27 cellular contexts compared by ENCODE assay signal in genomic region chr11:113647856-113648255, GRCh38. TPM values are rescaled to one million over a fixed set of nuclear protein-coding genes. Genes with fewer than 3 reads are reported as not detected.
"Had no signal": no experiment of that assay in that cellular context is flagged by ENCODE, and none has a peak within 500 bp of the region (broad histone marks: within the 10 kb centered on the region; RNA-seq: fewer than 3 reads in every experiment).

No MANE protein-coding gene starts in this region.

- H3K27me3 Mint-ChIP-seq: activated naive CD8-positive, alpha-beta T cell treated with anti-CD3 and anti-CD28 coated beads for 36 hours had no signal

- H3K9me3 Mint-ChIP-seq: activated naive CD4-positive, alpha-beta T cell treated with anti-CD3 and anti-CD28 coated beads for 36 hours had no signal

- ATAC-seq: activated CD4-positive, alpha-beta T cell treated with anti-CD3 and anti-CD28 coated beads for 36 hours; activated CD8-positive, alpha-beta T cell treated with anti-CD3 and anti-CD28 coated beads, Interleukin-2, amount 10 ng/mL, durations not matched to agents 7 days and 5 days; left lung; naive thymus-derived CD8-positive, alpha-beta T cell; pancreas; sciatic nerve; stimulated activated naive B cell treated with anti-CD40 and anti-IgM and Interleukin-4, amounts not matched to agents 10 μg/mL and 1 μg/mL and 100 μg/mL, for 72 hours had no signal

- H3K4me1 Mint-ChIP-seq: activated CD4-positive, alpha-beta T cell treated with anti-CD3 and anti-CD28 coated beads for 36 hours; activated naive CD8-positive, alpha-beta T cell treated with anti-CD3 and anti-CD28 coated beads for 36 hours; naive thymus-derived CD8-positive, alpha-beta T cell; neural crest cell; stimulated activated naive B cell treated with anti-CD40 and anti-IgM and Interleukin-4, amounts not matched to agents 10 μg/mL and 1 μg/mL and 100 μg/mL, for 72 hours had no signal

- H3K36me3 Mint-ChIP-seq: activated CD8-positive, alpha-beta memory T cell treated with anti-CD3 and anti-CD28 coated beads, Interleukin-2, amount 10 ng/mL, durations not matched to agents 7 days and 5 days; activated naive CD8-positive, alpha-beta T cell treated with anti-CD3 and anti-CD28 coated beads for 36 hours; naive thymus-derived CD8-positive, alpha-beta T cell; stimulated activated naive B cell treated with anti-CD40 and anti-IgM and Interleukin-4, amounts not matched to agents 10 μg/mL and 1 μg/mL and 100 μg/mL, for 72 hours had no signal

- H3K27ac Mint-ChIP-seq: activated CD4-positive, alpha-beta T cell treated with anti-CD3 and anti-CD28 coated beads for 36 hours; activated CD8-positive, alpha-beta memory T cell treated with anti-CD3 and anti-CD28 coated beads, Interleukin-2, amount 10 ng/mL, durations not matched to agents 7 days and 5 days; activated CD8-positive, alpha-beta T cell treated with anti-CD3 and anti-CD28 coated beads, Interleukin-2, amount 10 ng/mL, durations not matched to agents 7 days and 5 days; activated naive CD4-positive, alpha-beta T cell treated with anti-CD3 and anti-CD28 coated beads for 36 hours; activated naive CD8-positive, alpha-beta T cell treated with anti-CD3 and anti-CD28 coated beads for 36 hours; activated T-cell treated with anti-CD3 and anti-CD28 coated beads, Interleukin-2, amount 50 U/mL, for 72 hours; dendritic cell treated with granulocyte-macrophage colony-stimulating factor and Interleukin-4, amounts not matched to agents 40 ng/mL and 50 ng/mL, for 4 days; naive thymus-derived CD8-positive, alpha-beta T cell; stimulated activated naive B cell treated with anti-CD40 and anti-IgM and Interleukin-4, amounts not matched to agents 10 μg/mL and 1 μg/mL and 100 μg/mL, for 72 hours had no signal

- DNase-seq: activated CD4-positive, alpha-beta T cell treated with anti-CD3 and anti-CD28 coated beads for 36 hours; activated CD4-positive, CD25-positive, alpha-beta regulatory T cell; activated CD8-positive, alpha-beta memory T cell treated with anti-CD3 and anti-CD28 coated beads, Interleukin-2, amount 10 ng/mL, durations not matched to agents 7 days and 5 days; activated CD8-positive, alpha-beta T cell treated with anti-CD3 and anti-CD28 coated beads, Interleukin-2, amount 10 ng/mL, durations not matched to agents 7 days and 5 days; activated effector memory CD4-positive, alpha-beta T cell treated with Interleukin-2 at 50 U/mL for 16 hours; activated naive CD4-positive, alpha-beta T cell treated with anti-CD3 and anti-CD28 coated beads for 36 hours; activated naive CD8-positive, alpha-beta T cell treated with anti-CD3 and anti-CD28 coated beads for 36 hours; activated T-cell treated with anti-CD3 and anti-CD28 coated beads, Interleukin-2, amount 50 U/mL, for 72 hours; adrenal gland; caudate nucleus; effector CD4-positive, alpha-beta T cell; left lung; lower lobe of right lung; mesenchymal stem cell; naive thymus-derived CD8-positive, alpha-beta T cell; nucleus accumbens; pancreas; retina; small intestine; stimulated activated CD4-positive, alpha-beta T cell treated with anti-CD3 and anti-CD28 coated beads, Interleukin-2, amount 100 ng/mL, for 24 hours; stimulated activated naive B cell treated with anti-CD40 and anti-IgM and Interleukin-4, amounts not matched to agents 10 μg/mL and 1 μg/mL and 100 μg/mL, for 72 hours; stomach; tibial artery had no signal

- H3K4me3 Mint-ChIP-seq: activated CD4-positive, alpha-beta T cell treated with anti-CD3 and anti-CD28 coated beads for 36 hours; activated CD8-positive, alpha-beta memory T cell treated with anti-CD3 and anti-CD28 coated beads, Interleukin-2, amount 10 ng/mL, durations not matched to agents 7 days and 5 days; activated CD8-positive, alpha-beta T cell treated with anti-CD3 and anti-CD28 coated beads, Interleukin-2, amount 10 ng/mL, durations not matched to agents 7 days and 5 days; activated naive CD4-positive, alpha-beta T cell treated with anti-CD3 and anti-CD28 coated beads for 36 hours; activated naive CD8-positive, alpha-beta T cell treated with anti-CD3 and anti-CD28 coated beads for 36 hours; activated T-cell treated with anti-CD3 and anti-CD28 coated beads, Interleukin-2, amount 50 U/mL, for 72 hours; dendritic cell treated with granulocyte-macrophage colony-stimulating factor and Interleukin-4, amounts not matched to agents 40 ng/mL and 50 ng/mL, for 4 days; naive thymus-derived CD8-positive, alpha-beta T cell; neural crest cell; stimulated activated naive B cell treated with anti-CD40 and anti-IgM and Interleukin-4, amounts not matched to agents 10 μg/mL and 1 μg/mL and 100 μg/mL, for 72 hours had no signal

RNA-seq across cellular contexts. Expression of gene TMPRSS5, which starts 58.3 kb away (rescaled TPM):
- total RNA-seq: ascending aorta had no signal
- polyA plus RNA-seq: naive thymus-derived CD8-positive, alpha-beta T cell had no signal
